In genomic region chr3:61903074-61903473, GRCh38 we compare ENCODE assay signal across 15 cellular contexts.
"Had no signal": no experiment of that assay in that cellular context is flagged by ENCODE, and none has a peak within 500 bp of the region (broad histone marks: within the 10 kb centered on the region; RNA-seq: fewer than 3 reads in every experiment).

No MANE protein-coding gene starts in this region.

- H3K9me3 ChIP-seq: colonic mucosa, heart right ventricle, ovary, upper lobe of left lung had no signal

- FAIRE-seq: astrocyte, endothelial cell of umbilical vein, islet of Langerhans had no signal

- H3K27me3 ChIP-seq: colonic mucosa, heart right ventricle, ovary, upper lobe of left lung had no signal

- H3K4me1 ChIP-seq: colonic mucosa, foreskin keratinocyte had no signal

- DNase-seq: activated CD4-positive, alpha-beta memory T cell treated with anti-CD3 and anti-CD28 coated beads, Interleukin-2, amount 10 ng/mL, durations not matched to agents 7 days and 5 days; activated CD4-positive, alpha-beta T cell treated with anti-CD3 and anti-CD28 coated beads for 36 hours; activated CD8-positive, alpha-beta memory T cell treated with anti-CD3 and anti-CD28 coated beads, Interleukin-2, amount 50 U/mL, for 4 hours; activated naive CD4-positive, alpha-beta T cell; colonic mucosa; effector CD4-positive, alpha-beta T cell; foreskin keratinocyte; heart right ventricle; ovary; stimulated activated CD4-positive, alpha-beta T cell treated with anti-CD3 and anti-CD28 coated beads, Interleukin-15, amount 100 ng/mL, for 24 hours; stimulated activated CD4-positive, alpha-beta T cell treated with anti-CD3 and anti-CD28 coated beads, Interleukin-4, amount 100 ng/mL, for 24 hours; upper lobe of left lung had no signal

- H3K27ac ChIP-seq: foreskin keratinocyte had no signal

- H3K4me3 ChIP-seq: colonic mucosa, heart right ventricle, ovary, upper lobe of left lung had no signal

- H3K36me3 ChIP-seq: colonic mucosa, heart right ventricle, ovary, upper lobe of left lung had no signal
